Comparison of ENCODE assay signal across 17 cellular contexts in the genomic region with DNA sequence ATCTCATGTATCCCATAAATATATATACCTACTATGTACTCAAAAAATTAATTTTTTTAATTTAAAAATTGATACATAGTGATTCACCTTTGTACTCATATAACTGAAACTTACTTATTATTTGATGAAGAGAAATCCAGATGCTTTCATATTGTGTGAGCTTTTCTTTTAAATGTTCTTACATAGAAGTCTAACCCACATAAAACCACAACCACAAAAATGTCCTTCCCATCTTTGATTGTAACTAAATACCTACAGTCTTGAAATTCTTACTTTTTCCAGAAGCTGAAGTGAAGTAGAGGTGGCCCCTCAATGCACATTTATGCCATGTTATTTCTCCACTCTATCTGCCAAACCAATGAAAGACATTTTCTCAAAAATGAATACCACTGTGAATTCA.
DNase-seq lines count a peak whose midpoint lies in the region; ATAC-seq, FAIRE-seq and TF ChIP-seq lines count a peak whose summit lies in the region.
"Had no signal": no experiment of that assay in that cellular context is flagged by ENCODE, and none has a peak within 500 bp of the region (broad histone marks: within the 10 kb centered on the region; RNA-seq: fewer than 3 reads in every experiment).

No MANE protein-coding gene starts in this region.

- H3K9me3 Mint-ChIP-seq in activated naive CD8-positive, alpha-beta T cell treated with anti-CD3 and anti-CD28 coated beads for 36 hours, result peaks cover 11% of the 10 kb centered on the region

- H3K4me3 ChIP-seq in AG04449 (ENCODE audit: low read depth, low read length) (no peak overlapping the region), Peyer's patch (no peak overlapping the region)
- H3K4me3 ChIP-seq: heart right ventricle, psoas muscle, upper lobe of right lung had no signal

- DNase-seq in AG04449 (ENCODE audit: low read depth, low spot score) (peak; percentile 66), H54 (ENCODE audit: insufficient read length, low spot score) (no peak), iris pigment epithelial cell (ENCODE audit: low read depth) (peak; percentile 95), Peyer's patch (no peak), NCI-H187 treated with DMSO at 0.1 percent for 48 hours (lab: John Stamatoyannopoulos, UW) (no peak)
- no peak for DNase-seq in activated naive CD8-positive, alpha-beta T cell treated with anti-CD3 and anti-CD28 coated beads for 36 hours
- DNase-seq: GOT3; heart right ventricle; left cardiac atrium; NCI-H2171; NK-92 treated with Interleukin-12 subunit alpha and Interleukin-12 subunit beta, amount 100 ng/mL, for 24 hours; psoas muscle; stimulated activated CD4-positive, alpha-beta T cell treated with anti-CD3 and anti-CD28 coated beads, Interleukin-2, amount 100 ng/mL, for 24 hours; upper lobe of right lung had no signal

- no peak overlapping the region for H3K4me3 Mint-ChIP-seq in activated naive CD8-positive, alpha-beta T cell treated with anti-CD3 and anti-CD28 coated beads for 36 hours
- H3K4me3 Mint-ChIP-seq: B cell had no signal

- CTCF ChIA-PET in AG04449 (lab: Yijun Ruan, JAX), result no interaction called here

- H3K36me3 Mint-ChIP-seq in activated naive CD8-positive, alpha-beta T cell treated with anti-CD3 and anti-CD28 coated beads for 36 hours, result peaks cover 29% of the 10 kb centered on the region

- no peaks in the 10 kb centered on the region for H3K4me1 ChIP-seq in Peyer's patch
- H3K4me1 ChIP-seq: psoas muscle, upper lobe of right lung had no signal

- no peak for ATAC-seq in HG03354 (IDR thresholded peaks at IDR 0.05; ENCODE audit: poor library complexity, severe bottlenecking, unreplicated experiment)
- ATAC-seq in HG02642 (IDR thresholded peaks at IDR 0.05; ENCODE audit: poor library complexity, unreplicated experiment), result no peak
- ATAC-seq: heart right ventricle, left cardiac atrium, psoas muscle, upper lobe of right lung had no signal

- no peaks in the 10 kb centered on the region for H3K9me3 ChIP-seq in Peyer's patch
- H3K9me3 ChIP-seq: psoas muscle, upper lobe of right lung had no signal

- TF ChIP-seq POLR2A in H54 (IDR thresholded peaks at IDR 0.05; ENCODE audit: low read depth, low read length) (no peak), Peyer's patch (IDR thresholded peaks at IDR 0.05) (no peak)

- peak overlapping the region; percentile 89 for H3K27ac Mint-ChIP-seq in activated naive CD8-positive, alpha-beta T cell treated with anti-CD3 and anti-CD28 coated beads for 36 hours
- H3K27ac Mint-ChIP-seq: B cell had no signal

- H3K27me3 Mint-ChIP-seq in activated naive CD8-positive, alpha-beta T cell treated with anti-CD3 and anti-CD28 coated beads for 36 hours, result no peaks in the 10 kb centered on the region
- H3K27me3 Mint-ChIP-seq: B cell had no signal

- TF ChIP-seq CTCF in AG04449 (IDR thresholded peaks at IDR 0.05; ENCODE audit: insufficient read depth, low read length, missing control alignments) (no peak), Peyer's patch (IDR thresholded peaks at IDR 0.05) (no peak)

- H3K27ac ChIP-seq in Peyer's patch, result no peak overlapping the region
- H3K27ac ChIP-seq: heart right ventricle, psoas muscle, upper lobe of right lung had no signal

- H3K4me1 Mint-ChIP-seq in activated naive CD8-positive, alpha-beta T cell treated with anti-CD3 and anti-CD28 coated beads for 36 hours, result peaks cover 66% of the 10 kb centered on the region
- H3K4me1 Mint-ChIP-seq: B cell had no signal

- no peaks in the 10 kb centered on the region for H3K27me3 ChIP-seq in Peyer's patch
- H3K27me3 ChIP-seq: heart right ventricle, upper lobe of right lung had no signal

- H3K36me3 ChIP-seq in Peyer's patch, result no peaks in the 10 kb centered on the region
- H3K36me3 ChIP-seq: heart right ventricle, upper lobe of right lung had no signal

- peak; percentile 6 for FAIRE-seq in H54 (lab: Jason Lieb, UNC)

- POLR2A ChIA-PET in AG04449 (lab: Yijun Ruan, JAX), result interaction anchor here (1.2 kb wide), 1 partner anchor 30 kb away, joined by 4 read pairs; no protein-coding TSS in a partner anchor

Comparison
In these comparisons a context has a peak if more than half of its experiments do, and no peak if none do; other contexts are left out.
1. DNase-seq: peak in AG04449 (single experiment) and iris pigment epithelial cell (single experiment); none in H54 (single experiment), activated naive CD8-positive, alpha-beta T cell treated with anti-CD3 and anti-CD28 coated beads for 36 hours (single experiment), Peyer's patch (0 of 3) and NCI-H187 treated with DMSO at 0.1 percent for 48 hours (single experiment).